In the genomic region with DNA sequence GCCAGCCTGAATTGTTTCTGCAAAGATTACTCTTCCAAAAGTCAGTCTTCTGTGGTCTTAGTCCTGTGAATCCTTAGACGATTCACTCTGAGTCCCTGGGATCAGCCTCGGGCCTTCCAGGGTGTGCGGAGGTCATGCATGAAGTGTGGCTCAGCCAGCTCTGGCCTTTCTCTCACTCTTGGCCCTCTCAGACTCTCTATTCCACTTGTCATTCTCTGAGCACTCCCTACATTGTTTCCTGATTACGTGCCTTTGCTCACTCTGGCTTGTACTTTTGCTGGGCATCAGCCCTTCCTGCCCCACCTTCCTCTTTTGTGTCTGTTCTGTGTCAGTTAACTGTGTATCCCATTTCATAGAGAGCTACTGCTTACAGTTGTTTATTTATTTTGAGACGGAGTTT, we compare ENCODE assay signal across 10 cellular contexts. TPM values are rescaled to one million over a fixed set of nuclear protein-coding genes. Genes with fewer than 3 reads are reported as not detected.
A peak's percentile ranks its signal among the peaks of the same experiment; 100 is the strongest.
DNase-seq lines count a peak whose midpoint lies in the region; TF ChIP-seq lines count a peak whose summit lies in the region.
"Had no signal": no experiment of that assay in that cellular context is flagged by ENCODE, and none has a peak within 500 bp of the region (broad histone marks: within the 10 kb centered on the region; RNA-seq: fewer than 3 reads in every experiment).

No MANE protein-coding gene starts in this region.

- DNase-seq in AML-193 (lab: John Stamatoyannopoulos, UW): peak; percentile 29 to 33
- peak; percentile 85 for DNase-seq in M059J (ENCODE audit: low read depth)
- peak; percentile 94 for DNase-seq in epithelial cell of esophagus (ENCODE audit: low read depth)
- peak; percentile 62 for DNase-seq in mucosa of gallbladder (ENCODE audit: low spot score)
- no peak for DNase-seq in SW 1271 (lab: John Stamatoyannopoulos, UW)
- DNase-seq in HuH-7.5 (ENCODE audit: low spot score): no peak
- no peak for DNase-seq in ACHN
- no peak for DNase-seq in T-helper 2 cell
- DNase-seq: Caco-2, islet precursor cell had no signal

- in situ Hi-C loops in ACHN (cut with HindIII; ENCODE audit: low pct_ligation_motif_present, low pct_unique_long_range_greater_than_20kb, low sequenced_read_pairs): no loop called here

- no peak overlapping the region for H3K4me3 ChIP-seq in epithelial cell of esophagus (ENCODE audit: low read length)

- TF ChIP-seq CTCF in epithelial cell of esophagus (IDR thresholded peaks at IDR 0.05; ENCODE audit: insufficient read depth, low read depth, low read length, missing control alignments): no peak

RNA-seq across cellular contexts. Expression of a gene that starts 36.0 kb away (rescaled TPM):
- 19.2 and 20.8 TPM in 2 replicates for total RNA-seq in M059J (2014; rRNA removed; shearing (Covaris generic))
- 69.3 TPM for total RNA-seq in mucosa of gallbladder

Comparison
In these comparisons a context has a peak if more than half of its experiments do, and no peak if none do; other contexts are left out.
1. DNase-seq: peak in AML-193 (2 of 2), M059J (single experiment), epithelial cell of esophagus (single experiment) and mucosa of gallbladder (single experiment); none in SW 1271 (0 of 2), HuH-7.5 (single experiment), ACHN (single experiment) and T-helper 2 cell (0 of 5).